Comparison of ENCODE assay signal across 10 cellular contexts in the genomic region with DNA sequence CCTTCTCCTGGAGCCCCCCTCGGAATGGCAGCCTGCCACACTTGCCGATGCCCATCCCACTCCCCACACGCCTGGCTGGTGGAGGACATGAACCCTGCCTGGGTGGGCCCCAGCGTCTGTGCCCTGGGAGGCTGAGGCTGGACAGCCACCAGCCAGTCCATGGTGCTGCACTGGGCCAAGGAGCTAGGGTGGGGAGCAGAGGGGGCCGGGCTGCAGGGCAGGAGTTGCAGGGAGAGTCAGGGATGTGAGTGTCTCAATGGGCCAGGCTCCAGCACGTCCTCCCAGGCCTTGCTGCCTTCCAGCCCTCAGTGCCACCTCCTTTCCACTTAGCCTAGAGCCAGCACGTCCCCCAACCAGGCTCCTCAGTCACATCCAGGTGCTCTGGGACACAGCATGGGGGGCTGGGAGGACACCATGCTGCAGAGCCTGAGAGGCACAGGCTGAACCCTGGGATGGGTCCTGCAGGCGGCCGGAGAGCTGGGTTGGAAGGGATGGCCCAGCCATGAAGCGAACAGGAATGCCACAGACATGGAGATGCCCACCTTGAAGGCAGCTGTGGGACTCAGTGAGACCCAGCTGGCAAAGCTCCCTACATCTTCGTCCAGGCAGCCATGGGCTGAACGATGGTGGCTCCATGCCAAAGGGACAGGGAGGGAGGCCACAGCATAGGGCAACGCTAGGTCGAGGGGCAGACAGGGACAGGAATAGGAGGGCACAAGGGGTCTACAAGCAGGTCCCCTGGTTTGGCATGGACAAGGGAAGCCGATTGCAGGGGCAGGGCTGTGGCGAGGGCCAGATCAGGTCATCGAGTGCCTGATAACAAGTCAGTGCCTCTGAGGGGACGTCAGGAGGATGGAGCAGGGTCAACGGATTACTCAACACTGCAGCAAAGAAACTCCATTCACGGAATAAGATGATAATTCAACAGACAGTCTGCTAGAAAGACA. TPM values are rescaled to one million over a fixed set of nuclear protein-coding genes. Genes with fewer than 3 reads are reported as not detected.
DNase-seq lines count a peak whose midpoint lies in the region; ATAC-seq and TF ChIP-seq lines count a peak whose summit lies in the region.
"Had no signal": no experiment of that assay in that cellular context is flagged by ENCODE, and none has a peak within 500 bp of the region (broad histone marks: within the 10 kb centered on the region; RNA-seq: fewer than 3 reads in every experiment).

No MANE protein-coding gene starts in this region.

- peaks cover 4% of the 10 kb centered on the region for H3K79me1 ChIP-seq in neuronal stem cell (ENCODE audit: low read depth, low read length)

- peak overlapping the region; percentile 97 for H2BK15ac ChIP-seq in neuronal stem cell (ENCODE audit: low read length)

- DNase-seq in H7 (peak; percentile 46), dorsolateral prefrontal cortex (peak in 3 of 10 donors; percentile 5 to 32 (median 13)), neuronal stem cell (ENCODE audit: low spot score) (no peak), amniotic stem cell (lab: John Stamatoyannopoulos, UW) (no peak), SW 1271 (lab: John Stamatoyannopoulos, UW) (no peak), ecto neural progenitor cell (ENCODE audit: low spot score) (no peak)
- DNase-seq: foreskin keratinocyte had no signal

- H4K8ac ChIP-seq in neuronal stem cell (ENCODE audit: low read depth, low read length): peak overlapping the region; percentile 43

- H3K9me3 ChIP-seq in BLaER1 (no peaks in the 10 kb centered on the region), neuronal stem cell (replicated peaks in 1 of 2; ENCODE audit: control insufficient read depth in 2 of 2, insufficient read depth in 1 of 2, low read depth in 1 of 2, low read length in 2 of 2) (no peaks in the 10 kb centered on the region)
- H3K9me3 ChIP-seq: mucosa of descending colon had no signal

- H3K18ac ChIP-seq in neuronal stem cell (ENCODE audit: low read length): peak overlapping the region; percentile 94

- intact Hi-C loops in dorsolateral prefrontal cortex (cut with DNase I): no loop called here

- peak overlapping the region; percentile 91 for H2AK5ac ChIP-seq in neuronal stem cell (ENCODE audit: low read depth, low read length)

- 0 out of 2 replicates have a peak overlapping the region, but pooled peaks have one; percentile 21 for H3K9ac ChIP-seq in BLaER1
- peak overlapping the region; percentile 44 for H3K9ac ChIP-seq in neuronal stem cell (ENCODE audit: low read depth, low read length, poor library complexity)

- no peak for ATAC-seq in GM21381 (IDR thresholded peaks at IDR 0.05; ENCODE audit: unreplicated experiment)
- ATAC-seq: foreskin keratinocyte had no signal

- no peak overlapping the region for H2AFZ ChIP-seq in neuronal stem cell (ENCODE audit: low read length)

- H3K36me3 ChIP-seq in BLaER1: no peaks in the 10 kb centered on the region
- no peaks in the 10 kb centered on the region for H3K36me3 ChIP-seq in H7 (replicated peaks; ENCODE audit: control insufficient read depth, insufficient read depth, low read length)
- no peaks in the 10 kb centered on the region for H3K36me3 ChIP-seq in neuronal stem cell (replicated peaks in 1 of 2; ENCODE audit: control insufficient read depth in 2 of 2, insufficient read depth in 2 of 2, low read length in 2 of 2)

- no CpG with 5 or more reads among the region's 20 CpGs for WGBS in neuronal stem cell (ENCODE audit: extremely low coverage in 2 of 2, insufficient read length in 2 of 2, insufficient replicate concordance in 1 of 2), 2 donors

- peak overlapping the region; percentile 85 for H3K23ac ChIP-seq in neuronal stem cell (ENCODE audit: low read depth, low read length, poor library complexity)

- H3K4me3 ChIP-seq in BLaER1 (no peak overlapping the region), H7 (ENCODE audit: insufficient read depth, low read depth, low read length) (no peak overlapping the region), dorsolateral prefrontal cortex (no peak overlapping the region), neuronal stem cell (ENCODE audit: low read length in 2 of 2) (no peak overlapping the region)
- H3K4me3 ChIP-seq: mucosa of descending colon had no signal

- H4K20me1 ChIP-seq in BLaER1: no peaks in the 10 kb centered on the region

- H3K27ac ChIP-seq in BLaER1: peak overlapping the region; percentile 70
- H3K27ac ChIP-seq in dorsolateral prefrontal cortex: peak overlapping the region in 37 of 59 donors; percentile 3 to 89 (median 58)
- no peak overlapping the region for H3K27ac ChIP-seq in neuronal stem cell (replicated peaks; ENCODE audit: low read length)
- H3K27ac ChIP-seq: foreskin keratinocyte had no signal

- no peaks in the 10 kb centered on the region for H3K27me3 ChIP-seq in BLaER1
- no peaks in the 10 kb centered on the region for H3K27me3 ChIP-seq in H7 (ENCODE audit: control insufficient read depth, insufficient read depth, low read length)
- H3K27me3 ChIP-seq in dorsolateral prefrontal cortex: no peaks in the 10 kb centered on the region
- H3K27me3 ChIP-seq in neuronal stem cell (ENCODE audit: control insufficient read depth in 3 of 3, insufficient read depth in 3 of 3, low read depth in 1 of 3, low read length in 3 of 3): peaks cover 0 to 33% (median 0%) of the 10 kb centered on the region in 3 experiments

- TF ChIP-seq CTCF in dorsolateral prefrontal cortex (IDR thresholded peaks at IDR 0.05 in 54 of 56, conservative IDR thresholded peaks at IDR 0.05 in 2 of 56; ENCODE audit: low read depth in 1 of 56, partially characterized antibody in 56 of 56): no peak

- peak overlapping the region; percentile 82 for H3K14ac ChIP-seq in neuronal stem cell (ENCODE audit: low read length)

- H3K4me2 ChIP-seq in BLaER1 (peak overlapping the region; percentile 87), neuronal stem cell (ENCODE audit: insufficient read depth, low read length, poor library complexity, severe bottlenecking) (no peak overlapping the region)

- H2BK12ac ChIP-seq in neuronal stem cell (ENCODE audit: low read length): peak overlapping the region; percentile 73

- H2BK120ac ChIP-seq in neuronal stem cell (ENCODE audit: low read depth, low read length): no peak overlapping the region

- peaks cover 69% of the 10 kb centered on the region for H3K4me1 ChIP-seq in BLaER1
- H3K4me1 ChIP-seq in neuronal stem cell (ENCODE audit: control insufficient read depth in 2 of 2, insufficient read depth in 1 of 2, low read depth in 1 of 2, low read length in 2 of 2): peaks cover 0 to 7% of the 10 kb centered on the region in 2 donors
- H3K4me1 ChIP-seq: foreskin keratinocyte had no signal

- H2BK5ac ChIP-seq in neuronal stem cell (ENCODE audit: low read length): peak overlapping the region; percentile 93

- H3K4ac ChIP-seq in neuronal stem cell (ENCODE audit: low read length): no peak overlapping the region

- no peak overlapping the region for H4K91ac ChIP-seq in neuronal stem cell (ENCODE audit: low read depth, low read length, poor library complexity)

RNA-seq across cellular contexts. Expression of a gene that starts 30.1 kb away (rescaled TPM):
- total RNA-seq in H7 (2014; rRNA removed; shearing (Covaris generic)): 13.4 and 22.3 TPM in 2 replicates
- total RNA-seq in dorsolateral prefrontal cortex: 100 to 1,000 TPM in 7 of 120 experiments, 10 to 100 TPM in 113; 40.2 to 134 (median 61.9) TPM
- polyA plus RNA-seq in neuronal stem cell (2013, experiment 1 of 2): 45.6 TPM
- polyA plus RNA-seq in neuronal stem cell (2013, experiment 2 of 2): 47.1 TPM

RNA-seq across cellular contexts. Expression of a gene that starts 50.1 kb away (rescaled TPM):
- 8.5 and 16.4 TPM in 2 replicates for total RNA-seq in H7 (2014; rRNA removed; shearing (Covaris generic))
- 10 to 100 TPM; 13.0 to 29.2 (median 19.3) TPM for total RNA-seq in dorsolateral prefrontal cortex
- 11.4 TPM for polyA plus RNA-seq in neuronal stem cell (2013, experiment 1 of 2)
- polyA plus RNA-seq in neuronal stem cell (2013, experiment 2 of 2): 12.2 TPM

RNA-seq across cellular contexts. Expression of a gene that starts 50.1 kb away (rescaled TPM):
- total RNA-seq in H7 (2014; rRNA removed; shearing (Covaris generic)): 0.96 and 2.4 TPM in 2 replicates
- total RNA-seq in dorsolateral prefrontal cortex: 10 to 100 TPM in 118 of 120 experiments, 1 to 10 TPM in 2; 9.4 to 50.0 (median 23.7) TPM
- polyA plus RNA-seq in neuronal stem cell (2013, experiment 1 of 2): 0.77 TPM
- polyA plus RNA-seq in neuronal stem cell (2013, experiment 2 of 2): 0.54 TPM
